In genomic region chr1:16926491-16927195, GRCh38 we compare ENCODE assay signal across 15 cellular contexts.
A peak's percentile ranks its signal among the peaks of the same experiment; 100 is the strongest.
DNase-seq lines count a peak whose midpoint lies in the region; FAIRE-seq and TF ChIP-seq lines count a peak whose summit lies in the region.
"Had no signal": no experiment of that assay in that cellular context is flagged by ENCODE, and none has a peak within 500 bp of the region (broad histone marks: within the 10 kb centered on the region; RNA-seq: fewer than 3 reads in every experiment).

No MANE protein-coding gene starts in this region.

- DNase-seq in NCI-H1417 (lab: John Stamatoyannopoulos, UW) (peak; percentile 88 to 98 (median 95)), astrocyte of the hippocampus (ENCODE audit: low read depth, low spot score) (peak; percentile 89), left kidney (ENCODE audit: low read depth, low spot score) (peak; percentile 93), hepatic stellate cell (ENCODE audit: low spot score) (no peak), KBM-7 (no peak), GM19239 (ENCODE audit: insufficient read length, low spot score) (no peak), D721Med (ENCODE audit: insufficient read length, low spot score) (no peak)
- DNase-seq: activated CD8-positive, alpha-beta memory T cell treated with anti-CD3 and anti-CD28 coated beads, Interleukin-2, amount 50 U/mL, for 4 hours; naive thymus-derived CD4-positive, alpha-beta T cell; PC-9 had no signal

- H3K4me3 ChIP-seq in BLaER1, result no peak overlapping the region
- H3K4me3 ChIP-seq: PC-9, skin epidermis had no signal

- in situ Hi-C loops in KBM-7 (cut with MboI; ENCODE audit: low pct_unique_long_range_greater_than_20kb, low sequenced_read_pairs), result no loop called here

- peaks cover 63% of the 10 kb centered on the region for H3K4me1 ChIP-seq in BLaER1

- no peak for TF ChIP-seq CTCF in D721Med (IDR thresholded peaks at IDR 0.05; ENCODE audit: insufficient read depth, missing control alignments)

- H3K9ac ChIP-seq in BLaER1, result no peak overlapping the region

- peak overlapping the region; percentile 49 for H3K4me2 ChIP-seq in BLaER1
- H3K4me2 ChIP-seq: PC-9 had no signal

- FAIRE-seq in GM19239 (lab: Jason Lieb, UNC), result no peak
- FAIRE-seq in D721Med (lab: Jason Lieb, UNC), result no peak
- FAIRE-seq: astrocyte, G401.6, islet of Langerhans had no signal

- no peaks in the 10 kb centered on the region for H3K27me3 ChIP-seq in BLaER1

- H3K9me3 ChIP-seq in BLaER1, result no peaks in the 10 kb centered on the region

- H4K20me1 ChIP-seq in BLaER1, result peaks cover 52% of the 10 kb centered on the region

- no peaks in the 10 kb centered on the region for H3K36me3 ChIP-seq in BLaER1

- H3K27ac ChIP-seq in BLaER1, result no peak overlapping the region
- H3K27ac ChIP-seq: PC-9 had no signal

Comparison
In these comparisons a context has a peak if more than half of its experiments do, and no peak if none do; other contexts are left out.
1. DNase-seq: peak in NCI-H1417 (3 of 3), astrocyte of the hippocampus (single experiment) and left kidney (single experiment); none in hepatic stellate cell (single experiment), KBM-7 (single experiment), GM19239 (single experiment) and D721Med (single experiment).